In genomic region chr11:4926607-4927006, GRCh38 we compare ENCODE assay signal across 40 cellular contexts. TPM values are rescaled to one million over a fixed set of nuclear protein-coding genes. Genes with fewer than 3 reads are reported as not detected.
"Had no signal": no experiment of that assay in that cellular context is flagged by ENCODE, and none has a peak within 500 bp of the region (broad histone marks: within the 10 kb centered on the region; RNA-seq: fewer than 3 reads in every experiment).

No MANE protein-coding gene starts in this region.

- ATAC-seq: activated CD4-positive, CD25-positive, alpha-beta regulatory T cell treated with anti-CD3 and anti-CD28 coated beads, Interleukin-2, amount 50 U/mL, for 24 hours; foreskin keratinocyte; heart left ventricle; left lung; lower lobe of right lung; natural killer cell; right cardiac atrium; T-helper 17 cell had no signal

- H3K27me3 Mint-ChIP-seq: activated naive CD4-positive, alpha-beta T cell treated with anti-CD3 and anti-CD28 coated beads, Interleukin-2, amount 10 ng/mL, durations not matched to agents 7 days and 5 days; activated naive CD8-positive, alpha-beta T cell treated with anti-CD3 and anti-CD28 coated beads, Interleukin-2, amount 10 ng/mL, durations not matched to agents 7 days and 5 days; T-helper 17 cell had no signal

- H3K9me3 ChIP-seq: breast epithelium, colonic mucosa, heart left ventricle, left lung, lower lobe of right lung, spleen, testis, transverse colon had no signal

- DNase-seq: activated CD4-positive, alpha-beta T cell treated with anti-CD3 and anti-CD28 coated beads for 48 hours; activated CD4-positive, alpha-beta T cell treated with anti-CD3 and anti-CD28 coated beads, Interleukin-2, amount 50 U/mL, for 48 hours; activated CD8-positive, alpha-beta memory T cell treated with anti-CD3 and anti-CD28 coated beads, Interleukin-2, amount 50 U/mL, for 4 hours; activated gamma-delta T cell; activated naive CD4-positive, alpha-beta T cell treated with anti-CD3 and anti-CD28 coated beads, Interleukin-2, amount 10 ng/mL, durations not matched to agents 7 days and 5 days; activated naive CD8-positive, alpha-beta T cell treated with anti-CD3 and anti-CD28 coated beads, Interleukin-2, amount 10 ng/mL, durations not matched to agents 7 days and 5 days; activated T-cell treated with anti-CD3 and anti-CD28 coated beads, Interleukin-2, amount 50 U/mL, for 1 hour; amniotic stem cell; colonic mucosa; effector CD8-positive, alpha-beta T cell; erythroblast; heart left ventricle; hypothalamus; immature natural killer cell; kidney glomerular epithelial cell; left lung; lower lobe of right lung; mesendoderm; natural killer cell; right cardiac atrium; spleen; stimulated activated naive CD4-positive, alpha-beta T cell treated with Interleukin-2 at 50 U/mL for 16 hours; T-helper 17 cell; T1000; testis; transverse colon; WERI-Rb-1 had no signal

- H3K4me1 Mint-ChIP-seq: activated naive CD4-positive, alpha-beta T cell treated with anti-CD3 and anti-CD28 coated beads, Interleukin-2, amount 10 ng/mL, durations not matched to agents 7 days and 5 days; activated naive CD8-positive, alpha-beta T cell treated with anti-CD3 and anti-CD28 coated beads, Interleukin-2, amount 10 ng/mL, durations not matched to agents 7 days and 5 days; immature natural killer cell; natural killer cell; T-helper 17 cell had no signal

- H3K27ac Mint-ChIP-seq: activated naive CD4-positive, alpha-beta T cell treated with anti-CD3 and anti-CD28 coated beads, Interleukin-2, amount 10 ng/mL, durations not matched to agents 7 days and 5 days; activated naive CD8-positive, alpha-beta T cell treated with anti-CD3 and anti-CD28 coated beads, Interleukin-2, amount 10 ng/mL, durations not matched to agents 7 days and 5 days; activated T-helper 1 cell treated with anti-CD3 and anti-CD28 coated beads, Interleukin-12 subunit alpha, Interleukin-12 subunit beta, Interleukin-2, Interleukin-4 antibody, amounts not matched to agents 30 ng/mL and 10 ng/mL and 1 ng/mL, durations not matched to agents 14 hours and 24 hours and 36 hours; immature natural killer cell; natural killer cell; T-helper 17 cell had no signal

- H3K27ac ChIP-seq: breast epithelium, colonic mucosa, foreskin keratinocyte, heart left ventricle, left lung, lower lobe of right lung, spleen, testis, transverse colon, WERI-Rb-1 had no signal

- H3K4me3 Mint-ChIP-seq: activated naive CD4-positive, alpha-beta T cell treated with anti-CD3 and anti-CD28 coated beads, Interleukin-2, amount 10 ng/mL, durations not matched to agents 7 days and 5 days; activated naive CD8-positive, alpha-beta T cell treated with anti-CD3 and anti-CD28 coated beads, Interleukin-2, amount 10 ng/mL, durations not matched to agents 7 days and 5 days; activated T-helper 1 cell treated with anti-CD3 and anti-CD28 coated beads, Interleukin-12 subunit alpha, Interleukin-12 subunit beta, Interleukin-2, Interleukin-4 antibody, amounts not matched to agents 30 ng/mL and 10 ng/mL and 1 ng/mL, durations not matched to agents 14 hours and 24 hours and 36 hours; immature natural killer cell; natural killer cell; T-helper 17 cell had no signal

- H3K9me3 Mint-ChIP-seq: activated naive CD4-positive, alpha-beta T cell treated with anti-CD3 and anti-CD28 coated beads, Interleukin-2, amount 10 ng/mL, durations not matched to agents 7 days and 5 days; activated T-helper 1 cell treated with anti-CD3 and anti-CD28 coated beads, Interleukin-12 subunit alpha, Interleukin-12 subunit beta, Interleukin-2, Interleukin-4 antibody, amounts not matched to agents 30 ng/mL and 10 ng/mL and 1 ng/mL, durations not matched to agents 14 hours and 24 hours and 36 hours had no signal

- H3K4me1 ChIP-seq: breast epithelium, colonic mucosa, foreskin keratinocyte, heart left ventricle, left lung, lower lobe of right lung, spleen, testis, transverse colon had no signal

- FAIRE-seq: astrocyte, endometrium had no signal

- H3K27me3 ChIP-seq: breast epithelium, colonic mucosa, foreskin keratinocyte, heart left ventricle, left lung, spleen, testis, transverse colon had no signal

- H3K36me3 Mint-ChIP-seq: activated naive CD4-positive, alpha-beta T cell treated with anti-CD3 and anti-CD28 coated beads, Interleukin-2, amount 10 ng/mL, durations not matched to agents 7 days and 5 days; activated naive CD8-positive, alpha-beta T cell treated with anti-CD3 and anti-CD28 coated beads, Interleukin-2, amount 10 ng/mL, durations not matched to agents 7 days and 5 days; immature natural killer cell; natural killer cell had no signal

- H3K36me3 ChIP-seq: breast epithelium, colonic mucosa, heart left ventricle, left lung, lower lobe of right lung, spleen, transverse colon, WERI-Rb-1 had no signal

- H3K4me3 ChIP-seq: breast epithelium, colonic mucosa, heart left ventricle, left lung, lower lobe of right lung, spleen, testis, transverse colon had no signal

RNA-seq across cellular contexts. Expression of gene OR51G1, which starts 2.5 kb away (rescaled TPM):
- total RNA-seq: activated CD8-positive, alpha-beta memory T cell treated with anti-CD3 and anti-CD28 coated beads for 36 hours; activated naive CD8-positive, alpha-beta T cell treated with anti-CD3 and anti-CD28 coated beads, Interleukin-2, amount 10 ng/mL, durations not matched to agents 7 days and 5 days; activated T-helper 1 cell treated with anti-CD3 and anti-CD28 coated beads, Interleukin-12 subunit alpha, Interleukin-12 subunit beta, Interleukin-2, Interleukin-4 antibody, amounts not matched to agents 30 ng/mL and 10 ng/mL and 1 ng/mL, durations not matched to agents 14 hours and 24 hours and 36 hours; astrocyte; breast epithelium; colonic mucosa; dermis microvascular lymphatic vessel endothelial cell; fibroblast of lung; foreskin keratinocyte; heart left ventricle; left lung; lower lobe of right lung; mononuclear cell; natural killer cell; omental fat pad; pulmonary artery endothelial cell; right cardiac atrium; spleen; T-helper 17 cell; testis; transverse colon; urinary bladder had no signal
- polyA plus RNA-seq: fibroblast of lung, foreskin keratinocyte, heart left ventricle, immature natural killer cell, right cardiac atrium, spleen, urinary bladder had no signal

RNA-seq across cellular contexts. Expression of gene OR51G2, which starts 7.5 kb away (rescaled TPM):
- total RNA-seq: activated CD8-positive, alpha-beta memory T cell treated with anti-CD3 and anti-CD28 coated beads for 36 hours; activated naive CD8-positive, alpha-beta T cell treated with anti-CD3 and anti-CD28 coated beads, Interleukin-2, amount 10 ng/mL, durations not matched to agents 7 days and 5 days; activated T-helper 1 cell treated with anti-CD3 and anti-CD28 coated beads, Interleukin-12 subunit alpha, Interleukin-12 subunit beta, Interleukin-2, Interleukin-4 antibody, amounts not matched to agents 30 ng/mL and 10 ng/mL and 1 ng/mL, durations not matched to agents 14 hours and 24 hours and 36 hours; astrocyte; breast epithelium; colonic mucosa; dermis microvascular lymphatic vessel endothelial cell; fibroblast of lung; foreskin keratinocyte; heart left ventricle; left lung; lower lobe of right lung; mononuclear cell; natural killer cell; omental fat pad; pulmonary artery endothelial cell; right cardiac atrium; spleen; T-helper 17 cell; testis; transverse colon; urinary bladder had no signal
- polyA plus RNA-seq: fibroblast of lung, foreskin keratinocyte, heart left ventricle, immature natural killer cell, right cardiac atrium, spleen, urinary bladder had no signal

RNA-seq across cellular contexts. Expression of gene OR51A4, which starts 20.8 kb away (rescaled TPM):
- total RNA-seq: activated CD8-positive, alpha-beta memory T cell treated with anti-CD3 and anti-CD28 coated beads for 36 hours; activated naive CD8-positive, alpha-beta T cell treated with anti-CD3 and anti-CD28 coated beads, Interleukin-2, amount 10 ng/mL, durations not matched to agents 7 days and 5 days; activated T-helper 1 cell treated with anti-CD3 and anti-CD28 coated beads, Interleukin-12 subunit alpha, Interleukin-12 subunit beta, Interleukin-2, Interleukin-4 antibody, amounts not matched to agents 30 ng/mL and 10 ng/mL and 1 ng/mL, durations not matched to agents 14 hours and 24 hours and 36 hours; astrocyte; breast epithelium; colonic mucosa; dermis microvascular lymphatic vessel endothelial cell; fibroblast of lung; foreskin keratinocyte; heart left ventricle; left lung; lower lobe of right lung; mononuclear cell; natural killer cell; omental fat pad; pulmonary artery endothelial cell; right cardiac atrium; spleen; T-helper 17 cell; testis; transverse colon; urinary bladder had no signal
- polyA plus RNA-seq: fibroblast of lung, foreskin keratinocyte, heart left ventricle, immature natural killer cell, right cardiac atrium, spleen, urinary bladder had no signal

RNA-seq across cellular contexts. Expression of gene OR51A7, which starts 23.0 kb away (rescaled TPM):
- total RNA-seq: activated CD8-positive, alpha-beta memory T cell treated with anti-CD3 and anti-CD28 coated beads for 36 hours; activated naive CD8-positive, alpha-beta T cell treated with anti-CD3 and anti-CD28 coated beads, Interleukin-2, amount 10 ng/mL, durations not matched to agents 7 days and 5 days; activated T-helper 1 cell treated with anti-CD3 and anti-CD28 coated beads, Interleukin-12 subunit alpha, Interleukin-12 subunit beta, Interleukin-2, Interleukin-4 antibody, amounts not matched to agents 30 ng/mL and 10 ng/mL and 1 ng/mL, durations not matched to agents 14 hours and 24 hours and 36 hours; astrocyte; breast epithelium; colonic mucosa; dermis microvascular lymphatic vessel endothelial cell; fibroblast of lung; foreskin keratinocyte; heart left ventricle; left lung; lower lobe of right lung; mononuclear cell; natural killer cell; omental fat pad; pulmonary artery endothelial cell; right cardiac atrium; spleen; T-helper 17 cell; transverse colon; urinary bladder had no signal
- polyA plus RNA-seq: fibroblast of lung, foreskin keratinocyte, heart left ventricle, immature natural killer cell, right cardiac atrium, spleen, urinary bladder had no signal

RNA-seq across cellular contexts. Expression of gene OR51A2, which starts 28.9 kb away (rescaled TPM):
- total RNA-seq: activated CD8-positive, alpha-beta memory T cell treated with anti-CD3 and anti-CD28 coated beads for 36 hours; activated naive CD8-positive, alpha-beta T cell treated with anti-CD3 and anti-CD28 coated beads, Interleukin-2, amount 10 ng/mL, durations not matched to agents 7 days and 5 days; activated T-helper 1 cell treated with anti-CD3 and anti-CD28 coated beads, Interleukin-12 subunit alpha, Interleukin-12 subunit beta, Interleukin-2, Interleukin-4 antibody, amounts not matched to agents 30 ng/mL and 10 ng/mL and 1 ng/mL, durations not matched to agents 14 hours and 24 hours and 36 hours; astrocyte; breast epithelium; colonic mucosa; dermis microvascular lymphatic vessel endothelial cell; fibroblast of lung; foreskin keratinocyte; heart left ventricle; left lung; lower lobe of right lung; mononuclear cell; natural killer cell; omental fat pad; pulmonary artery endothelial cell; right cardiac atrium; spleen; T-helper 17 cell; testis; transverse colon; urinary bladder had no signal
- polyA plus RNA-seq: fibroblast of lung, foreskin keratinocyte, heart left ventricle, immature natural killer cell, right cardiac atrium, spleen, urinary bladder had no signal
